Comparison of ENCODE assay signal across 1 cellular context in the genomic region with DNA sequence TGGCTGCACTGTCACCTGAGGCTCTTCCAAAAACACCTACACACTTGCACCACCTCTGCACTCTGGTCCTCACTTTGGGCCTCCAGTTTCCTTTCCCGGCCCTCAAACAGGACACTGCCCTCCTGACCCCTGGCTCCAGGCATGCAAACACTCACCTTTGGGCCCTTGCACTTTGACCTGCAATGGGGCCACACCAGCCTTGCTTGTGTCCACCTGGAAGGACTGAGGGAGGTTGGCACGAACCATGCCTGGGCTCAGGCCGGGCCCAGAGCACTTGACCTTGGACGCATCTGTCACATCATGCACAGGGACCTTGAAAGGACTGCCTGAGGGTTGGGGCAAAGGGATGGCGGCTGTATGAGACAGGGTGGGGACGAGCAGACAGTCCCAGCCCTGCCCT.
TF ChIP-seq lines count a peak whose summit lies in the region.

No MANE protein-coding gene starts in this region.

TF ChIP-seq in GM12878, 131 proteins besides CTCF, POLR2A, EP300 and RAD21:
- TF ChIP-seq NBN (IDR thresholded peaks at IDR 0.05) (no peak), POLR2AphosphoS5 (IDR thresholded peaks at IDR 0.05; ENCODE audit: low read length) (no peak), ZNF274 (IDR thresholded peaks at IDR 0.05; ENCODE audit: insufficient read depth, insufficient read length) (no peak), TCF3 (IDR thresholded peaks at IDR 0.05; ENCODE audit: borderline replicate concordance, insufficient read depth, low read depth, low read length) (no peak), RB1 (IDR thresholded peaks at IDR 0.05; ENCODE audit: borderline replicate concordance) (no peak)
- TF ChIP-seq, protein P1, sequence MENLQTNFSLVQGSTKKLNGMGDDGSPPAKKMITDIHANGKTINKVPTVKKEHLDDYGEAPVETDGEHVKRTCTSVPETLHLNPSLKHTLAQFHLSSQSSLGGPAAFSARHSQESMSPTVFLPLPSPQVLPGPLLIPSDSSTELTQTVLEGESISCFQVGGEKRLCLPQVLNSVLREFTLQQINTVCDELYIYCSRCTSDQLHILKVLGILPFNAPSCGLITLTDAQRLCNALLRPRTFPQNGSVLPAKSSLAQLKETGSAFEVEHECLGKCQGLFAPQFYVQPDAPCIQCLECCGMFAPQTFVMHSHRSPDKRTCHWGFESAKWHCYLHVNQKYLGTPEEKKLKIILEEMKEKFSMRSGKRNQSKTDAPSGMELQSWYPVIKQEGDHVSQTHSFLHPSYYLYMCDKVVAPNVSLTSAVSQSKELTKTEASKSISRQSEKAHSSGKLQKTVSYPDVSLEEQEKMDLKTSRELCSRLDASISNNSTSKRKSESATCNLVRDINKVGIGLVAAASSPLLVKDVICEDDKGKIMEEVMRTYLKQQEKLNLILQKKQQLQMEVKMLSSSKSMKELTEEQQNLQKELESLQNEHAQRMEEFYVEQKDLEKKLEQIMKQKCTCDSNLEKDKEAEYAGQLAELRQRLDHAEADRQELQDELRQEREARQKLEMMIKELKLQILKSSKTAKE (IDR thresholded peaks at IDR 0.05; ENCODE audit: low read depth, poor library complexity, severe bottlenecking) = no peak
- TF ChIP-seq, protein P2, sequence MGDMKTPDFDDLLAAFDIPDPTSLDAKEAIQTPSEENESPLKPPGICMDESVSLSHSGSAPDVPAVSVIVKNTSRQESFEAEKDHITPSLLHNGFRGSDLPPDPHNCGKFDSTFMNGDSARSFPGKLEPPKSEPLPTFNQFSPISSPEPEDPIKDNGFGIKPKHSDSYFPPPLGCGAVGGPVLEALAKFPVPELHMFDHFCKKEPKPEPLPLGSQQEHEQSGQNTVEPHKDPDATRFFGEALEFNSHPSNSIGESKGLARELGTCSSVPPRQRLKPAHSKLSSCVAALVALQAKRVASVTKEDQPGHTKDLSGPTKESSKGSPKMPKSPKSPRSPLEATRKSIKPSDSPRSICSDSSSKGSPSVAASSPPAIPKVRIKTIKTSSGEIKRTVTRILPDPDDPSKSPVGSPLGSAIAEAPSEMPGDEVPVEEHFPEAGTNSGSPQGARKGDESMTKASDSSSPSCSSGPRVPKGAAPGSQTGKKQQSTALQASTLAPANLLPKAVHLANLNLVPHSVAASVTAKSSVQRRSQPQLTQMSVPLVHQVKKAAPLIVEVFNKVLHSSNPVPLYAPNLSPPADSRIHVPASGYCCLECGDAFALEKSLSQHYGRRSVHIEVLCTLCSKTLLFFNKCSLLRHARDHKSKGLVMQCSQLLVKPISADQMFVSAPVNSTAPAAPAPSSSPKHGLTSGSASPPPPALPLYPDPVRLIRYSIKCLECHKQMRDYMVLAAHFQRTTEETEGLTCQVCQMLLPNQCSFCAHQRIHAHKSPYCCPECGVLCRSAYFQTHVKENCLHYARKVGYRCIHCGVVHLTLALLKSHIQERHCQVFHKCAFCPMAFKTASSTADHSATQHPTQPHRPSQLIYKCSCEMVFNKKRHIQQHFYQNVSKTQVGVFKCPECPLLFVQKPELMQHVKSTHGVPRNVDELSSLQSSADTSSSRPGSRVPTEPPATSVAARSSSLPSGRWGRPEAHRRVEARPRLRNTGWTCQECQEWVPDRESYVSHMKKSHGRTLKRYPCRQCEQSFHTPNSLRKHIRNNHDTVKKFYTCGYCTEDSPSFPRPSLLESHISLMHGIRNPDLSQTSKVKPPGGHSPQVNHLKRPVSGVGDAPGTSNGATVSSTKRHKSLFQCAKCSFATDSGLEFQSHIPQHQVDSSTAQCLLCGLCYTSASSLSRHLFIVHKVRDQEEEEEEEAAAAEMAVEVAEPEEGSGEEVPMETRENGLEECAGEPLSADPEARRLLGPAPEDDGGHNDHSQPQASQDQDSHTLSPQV (IDR thresholded peaks at IDR 0.05) = no peak
- TF ChIP-seq, protein P3, sequence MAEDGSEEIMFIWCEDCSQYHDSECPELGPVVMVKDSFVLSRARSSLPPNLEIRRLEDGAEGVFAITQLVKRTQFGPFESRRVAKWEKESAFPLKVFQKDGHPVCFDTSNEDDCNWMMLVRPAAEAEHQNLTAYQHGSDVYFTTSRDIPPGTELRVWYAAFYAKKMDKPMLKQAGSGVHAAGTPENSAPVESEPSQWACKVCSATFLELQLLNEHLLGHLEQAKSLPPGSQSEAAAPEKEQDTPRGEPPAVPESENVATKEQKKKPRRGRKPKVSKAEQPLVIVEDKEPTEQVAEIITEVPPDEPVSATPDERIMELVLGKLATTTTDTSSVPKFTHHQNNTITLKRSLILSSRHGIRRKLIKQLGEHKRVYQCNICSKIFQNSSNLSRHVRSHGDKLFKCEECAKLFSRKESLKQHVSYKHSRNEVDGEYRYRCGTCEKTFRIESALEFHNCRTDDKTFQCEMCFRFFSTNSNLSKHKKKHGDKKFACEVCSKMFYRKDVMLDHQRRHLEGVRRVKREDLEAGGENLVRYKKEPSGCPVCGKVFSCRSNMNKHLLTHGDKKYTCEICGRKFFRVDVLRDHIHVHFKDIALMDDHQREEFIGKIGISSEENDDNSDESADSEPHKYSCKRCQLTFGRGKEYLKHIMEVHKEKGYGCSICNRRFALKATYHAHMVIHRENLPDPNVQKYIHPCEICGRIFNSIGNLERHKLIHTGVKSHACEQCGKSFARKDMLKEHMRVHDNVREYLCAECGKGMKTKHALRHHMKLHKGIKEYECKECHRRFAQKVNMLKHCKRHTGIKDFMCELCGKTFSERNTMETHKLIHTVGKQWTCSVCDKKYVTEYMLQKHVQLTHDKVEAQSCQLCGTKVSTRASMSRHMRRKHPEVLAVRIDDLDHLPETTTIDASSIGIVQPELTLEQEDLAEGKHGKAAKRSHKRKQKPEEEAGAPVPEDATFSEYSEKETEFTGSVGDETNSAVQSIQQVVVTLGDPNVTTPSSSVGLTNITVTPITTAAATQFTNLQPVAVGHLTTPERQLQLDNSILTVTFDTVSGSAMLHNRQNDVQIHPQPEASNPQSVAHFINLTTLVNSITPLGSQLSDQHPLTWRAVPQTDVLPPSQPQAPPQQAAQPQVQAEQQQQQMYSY (CRISPR knock-in tag; IDR thresholded peaks at IDR 0.05) = no peak
